8 cellular contexts compared by ENCODE assay signal in genomic region chr2:45008296-45009129, GRCh38. TPM values are rescaled to one million over a fixed set of nuclear protein-coding genes. Genes with fewer than 3 reads are reported as not detected.
DNase-seq lines count a peak whose midpoint lies in the region; ATAC-seq and TF ChIP-seq lines count a peak whose summit lies in the region.

No MANE protein-coding gene starts in this region.

- H3K36me3 ChIP-seq in CD4-positive, alpha-beta memory T cell (ENCODE audit: insufficient read depth, low read length), result no peaks in the 10 kb centered on the region
- H3K36me3 ChIP-seq in transverse colon, result no peaks in the 10 kb centered on the region

- POLR2A ChIA-PET in CD4-positive, alpha-beta memory T cell (lab: Charles Lee; ENCODE audit: partially characterized antibody), result no interaction called here

- CTCF ChIA-PET in CD4-positive, alpha-beta memory T cell (lab: Charles Lee; ENCODE audit: partially characterized antibody), result no interaction called here

- no peak overlapping the region for H3K27ac Mint-ChIP-seq in CD4-positive, alpha-beta memory T cell

- no peak overlapping the region for H3K4me3 ChIP-seq in CD4-positive, alpha-beta memory T cell (ENCODE audit: low read length in 2 of 2)
- H3K4me3 ChIP-seq in transverse colon, result peak overlapping the region; percentile 23 to 50 (median 35)

- H3K36me3 Mint-ChIP-seq in CD4-positive, alpha-beta memory T cell, result peaks cover 0 to 4% of the 10 kb centered on the region in 2 donors

- no peak for TF ChIP-seq CTCF in transverse colon (IDR thresholded peaks at IDR 0.05)

- no peak for TF ChIP-seq POLR2A in transverse colon (IDR thresholded peaks at IDR 0.05)

- intact Hi-C loops in CD4-positive, alpha-beta memory T cell (cut with micrococcal nuclease), result no loop called here
- intact Hi-C loops in transverse colon (cut with DNase I; ENCODE audit: low total_unique reads), result no loop called here

- no peak for DNase-seq in CD4-positive, alpha-beta memory T cell
- peak; percentile 23 for DNase-seq in KBM-7
- DNase-seq in astrocyte of the hippocampus (ENCODE audit: low read depth, low spot score), result peak; percentile 46
- DNase-seq in left kidney (ENCODE audit: low read depth, low spot score), result peak; percentile 56
- no peak for DNase-seq in transverse colon
- no peak for DNase-seq in T1000 (lab: John Stamatoyannopoulos, UW)
- no peak for DNase-seq in GM03348 (ENCODE audit: low spot score)

- ATAC-seq in GM19467 (IDR thresholded peaks at IDR 0.05; ENCODE audit: unreplicated experiment), result no peak

- TF ChIP-seq EP300 in transverse colon (IDR thresholded peaks at IDR 0.05; ENCODE audit: low read depth), result no peak

- peaks cover 46 to 59% of the 10 kb centered on the region in 2 donors for H3K27me3 Mint-ChIP-seq in CD4-positive, alpha-beta memory T cell

- peaks cover 18% of the 10 kb centered on the region for H3K27me3 ChIP-seq in CD4-positive, alpha-beta memory T cell (ENCODE audit: insufficient read depth, low read length)
- H3K27me3 ChIP-seq in transverse colon, result peaks cover 100% of the 10 kb centered on the region

- H3K4me1 Mint-ChIP-seq in CD4-positive, alpha-beta memory T cell, result peaks cover 9 to 51% (median 24%) of the 10 kb centered on the region in 4 donors

- H3K9me3 Mint-ChIP-seq in CD4-positive, alpha-beta memory T cell, result no peaks in the 10 kb centered on the region

- H3K9me3 ChIP-seq in CD4-positive, alpha-beta memory T cell (ENCODE audit: control insufficient read depth in 1 of 2, low read length in 2 of 2), result no peaks in the 10 kb centered on the region
- H3K9me3 ChIP-seq in transverse colon, result no peaks in the 10 kb centered on the region

- no peak overlapping the region for H3K27ac ChIP-seq in CD4-positive, alpha-beta memory T cell (ENCODE audit: low read depth, low read length)
- H3K27ac ChIP-seq in transverse colon, result no peak overlapping the region

- 25% methylated on average over 51 of the region's 75 CpGs; no CpG with 5 or more reads in 1 of the 2 donors for WGBS in transverse colon (ENCODE audit: low coverage in 1 of 2), 2 donors

- in situ Hi-C loops in KBM-7 (cut with MboI; ENCODE audit: low pct_unique_long_range_greater_than_20kb, low sequenced_read_pairs) (no loop called here), transverse colon (cut with MboI; ENCODE audit: low pct_ligation_motif_present in 1 of 4, low pct_unique_long_range_greater_than_20kb in 1 of 4, low sequenced_read_pairs in 3 of 4) (no loop called here)

- peak overlapping the region; percentile 6 to 79 (median 60) for H3K4me3 Mint-ChIP-seq in CD4-positive, alpha-beta memory T cell

- H3K4me1 ChIP-seq in CD4-positive, alpha-beta memory T cell (ENCODE audit: insufficient read depth, low read length), result peaks cover 8% of the 10 kb centered on the region
- peaks cover 4 to 51% (median 40%) of the 10 kb centered on the region in 4 donors for H3K4me1 ChIP-seq in transverse colon

RNA-seq across cellular contexts. Expression of gene SIX2, which starts 0.7 kb away (rescaled TPM):
- total RNA-seq in CD4-positive, alpha-beta memory T cell, result not detected
- polyA plus RNA-seq in CD4-positive, alpha-beta memory T cell, result not detected
- total RNA-seq in transverse colon, result under 1 TPM in 2 of 4 donors, not detected in 2; 0.14 to 0.32 TPM

Comparison
In these comparisons a context has a peak if more than half of its experiments do, and no peak if none do; other contexts are left out.
1. DNase-seq: peak in KBM-7 (single experiment), astrocyte of the hippocampus (single experiment) and left kidney (single experiment); none in CD4-positive, alpha-beta memory T cell (0 of 5), transverse colon (single experiment), T1000 (single experiment) and GM03348 (single experiment).
2. H3K4me3 ChIP-seq: peak in transverse colon (4 of 4); none in CD4-positive, alpha-beta memory T cell (0 of 2).